9 cellular contexts compared by ENCODE assay signal in genomic region chr5:90590-91547, GRCh38. TPM values are rescaled to one million over a fixed set of nuclear protein-coding genes. Genes with fewer than 3 reads are reported as not detected.
DNase-seq lines count a peak whose midpoint lies in the region; ATAC-seq, FAIRE-seq and TF ChIP-seq lines count a peak whose summit lies in the region.
"Had no signal": no experiment of that assay in that cellular context is flagged by ENCODE, and none has a peak within 500 bp of the region (broad histone marks: within the 10 kb centered on the region; RNA-seq: fewer than 3 reads in every experiment).

No MANE protein-coding gene starts in this region.

- no peak overlapping the region for H3K9ac ChIP-seq in SK-N-SH
- no peak overlapping the region for H3K9ac ChIP-seq in kidney (ENCODE audit: low read length in 2 of 2)

- POLR2A ChIA-PET in A673 (lab: Charles Lee; ENCODE audit: low non-redundant PET) (no interaction called here), SK-N-SH (lab: Yijun Ruan, JAX) (no interaction called here), HEK293T (lab: Yijun Ruan, JAX) (interaction anchor here (1.0 to 2.6 kb wide), 4 partner anchors 10 to 37 kb away, joined by 3 to 12 read pairs (median 4); no protein-coding TSS in a partner anchor)

- no peak for TF ChIP-seq RAD21 in SK-N-SH (IDR thresholded peaks at IDR 0.05; ENCODE audit: low read length)

- no TSS peak for BruUV-seq in A673 (replicated peaks; lab: Mats Ljungman, UMichigan)

- no peaks in the 10 kb centered on the region for H3F3A ChIP-seq in SK-N-SH (replicated peaks; ENCODE audit: insufficient read depth)

- H3K4me2 ChIP-seq in SK-N-SH = no peak overlapping the region

- H3K27me3 ChIP-seq in A673 (replicated peaks; ENCODE audit: insufficient read depth, low read depth, low read length, poor library complexity) = peaks cover 79% of the 10 kb centered on the region
- H3K27me3 ChIP-seq in SK-N-SH (ENCODE audit: insufficient read depth) = peaks cover 36% of the 10 kb centered on the region; the same call in 1 of the 2 replicates

- TF ChIP-seq CTCF in A673 (conservative IDR thresholded peaks at IDR 0.05; ENCODE audit: low read depth, low read length) (no peak), SK-N-SH (IDR thresholded peaks at IDR 0.05) (no peak), kidney (IDR thresholded peaks at IDR 0.05; ENCODE audit: borderline replicate concordance, extremely low read depth, insufficient read depth) (no peak)

- no peaks in the 10 kb centered on the region for H3K9me2 ChIP-seq in SK-N-SH

- no peaks in the 10 kb centered on the region for H3K79me2 ChIP-seq in SK-N-SH (ENCODE audit: insufficient read depth)

- no peaks in the 10 kb centered on the region for H3K9me3 ChIP-seq in A673 (ENCODE audit: low read depth, low read length, poor library complexity, severe bottlenecking)
- H3K9me3 ChIP-seq in SK-N-SH = no peaks in the 10 kb centered on the region
- no peaks in the 10 kb centered on the region for H3K9me3 ChIP-seq in kidney (ENCODE audit: control insufficient read depth in 1 of 2, low read length in 2 of 2)

- no peak for TF ChIP-seq EP300 in SK-N-SH (IDR thresholded peaks at IDR 0.05; ENCODE audit: borderline replicate concordance in 1 of 2, low read depth in 1 of 2, low read length in 1 of 2)

- no peak overlapping the region for H3K4me3 ChIP-seq in A673 (ENCODE audit: low read depth, low read length, poor library complexity, severe bottlenecking)
- H3K4me3 ChIP-seq in SK-N-SH (ENCODE audit: low read depth in 2 of 2, low read length in 1 of 2) = no peak overlapping the region
- no peak overlapping the region for H3K4me3 ChIP-seq in kidney (ENCODE audit: low read length in 2 of 2)

- FAIRE-seq in kidney (lab: Jason Lieb, UNC) = no peak

- DNase-seq in A673 (ENCODE audit: low spot score) (peak; percentile 12), HT-29 (ENCODE audit: low spot score) (peak; percentile 9), SK-N-SH (no peak), kidney (peak; percentile 41), OCI-M2 (lab: John Stamatoyannopoulos, UW; ENCODE audit: unreplicated experiment) (no peak), HEK293T (ENCODE audit: extremely low spot score) (no peak)
- no peak for DNase-seq in stimulated activated CD4-positive, alpha-beta T cell treated with anti-CD3 and anti-CD28 coated beads, Interleukin-15, amount 100 ng/mL, for 24 hours
- DNase-seq: activated effector memory CD4-positive, alpha-beta T cell treated with Interleukin-2 at 50 U/mL for 16 hours had no signal

- no peak overlapping the region for H3K27ac ChIP-seq in A673 (ENCODE audit: low read depth, low read length, poor library complexity, severe bottlenecking)
- no peak overlapping the region; a peak in 1 of 4 replicates for H3K27ac ChIP-seq in SK-N-SH (ENCODE audit: low read depth in 2 of 2, low read length in 1 of 2)
- no peak overlapping the region for H3K27ac ChIP-seq in kidney (ENCODE audit: low read depth in 2 of 2, low read length in 2 of 2)

- no peak overlapping the region for H2AFZ ChIP-seq in SK-N-SH (ENCODE audit: low read depth)

- CTCF ChIA-PET in A673 (lab: Charles Lee) (interaction anchor here (0.5 kb wide), 1 partner anchor 384 kb away, joined by 3 read pairs; no protein-coding TSS in a partner anchor), SK-N-SH (lab: Yijun Ruan, JAX) (interaction anchor here (1.1 to 1.5 kb wide), 2 partner anchors 8 to 49 kb away, joined by 3 read pairs; no protein-coding TSS in a partner anchor), HEK293T (lab: Yijun Ruan, JAX) (interaction anchor here (0.6 to 1.2 kb wide), 3 partner anchors 21 to 1054 kb away, joined by 3 to 4 read pairs (median 3); no protein-coding TSS in a partner anchor)

- no peaks in the 10 kb centered on the region for H4K20me1 ChIP-seq in SK-N-SH (ENCODE audit: insufficient read depth)

- ATAC-seq in GM19395 (IDR thresholded peaks at IDR 0.05; ENCODE audit: unreplicated experiment) = no peak

- H3K4me1 ChIP-seq in A673 (ENCODE audit: insufficient read depth, low read length, poor library complexity, severe bottlenecking) (no peaks in the 10 kb centered on the region), SK-N-SH (ENCODE audit: control insufficient read depth in 1 of 2, insufficient read depth in 2 of 2, low read depth in 1 of 2, low read length in 1 of 2) (peaks cover 0 to 11% of the 10 kb centered on the region in 2 experiments; a peak in 1 of 4 replicates), kidney (ENCODE audit: control insufficient read depth in 1 of 2, insufficient read depth in 1 of 2, low read depth in 1 of 2, low read length in 2 of 2) (no peaks in the 10 kb centered on the region)

- intact Hi-C loops in A673 (cut with micrococcal nuclease; ENCODE audit: unreplicated experiment) = no loop called here
- intact Hi-C loops in kidney (cut with DNase I) = no loop called here

- H3K36me3 ChIP-seq in A673 (ENCODE audit: insufficient read depth, low read length, poor library complexity, severe bottlenecking) (no peaks in the 10 kb centered on the region), SK-N-SH (replicated peaks in 1 of 2; ENCODE audit: control insufficient read depth in 1 of 2, insufficient read depth in 2 of 2, low read length in 1 of 2) (no peaks in the 10 kb centered on the region), kidney (ENCODE audit: control insufficient read depth in 1 of 2, insufficient read depth in 2 of 2, low read length in 2 of 2) (no peaks in the 10 kb centered on the region)

- WGBS in SK-N-SH (ENCODE audit: low lambda C conversion rate) = 83% methylated on average over 9 of the region's 18 CpGs

TF ChIP-seq in SK-N-SH, 30 proteins besides CTCF, POLR2A, EP300 and RAD21 (continues in another document):
- 0 out of 2 replicates have a peak, but pooled peaks have one; percentile 5 for TF ChIP-seq MXI1 (IDR thresholded peaks at IDR 0.05; ENCODE audit: low read depth, low read length)
- no peak for TF ChIP-seq USF2 (IDR thresholded peaks at IDR 0.05; ENCODE audit: borderline replicate concordance, low read depth, low read length)

TF ChIP-seq in HEK293T, 16 proteins besides CTCF, POLR2A, EP300 and RAD21:
- TF ChIP-seq HDGF (IDR thresholded peaks at IDR 0.05; ENCODE audit: borderline replicate concordance) (no peak), BHLHE40 (IDR thresholded peaks at IDR 0.05; ENCODE audit: borderline replicate concordance) (no peak), FOXM1 (IDR thresholded peaks at IDR 0.05; ENCODE audit: borderline replicate concordance) (no peak), ARNT (IDR thresholded peaks at IDR 0.05) (no peak), CTBP1 (IDR thresholded peaks at IDR 0.05; ENCODE audit: borderline replicate concordance) (no peak), LEF1 (IDR thresholded peaks at IDR 0.05; ENCODE audit: borderline replicate concordance) (no peak), SP1 (IDR thresholded peaks at IDR 0.05) (no peak), FOXK2 (IDR thresholded peaks at IDR 0.05) (no peak), SUZ12 (IDR thresholded peaks at IDR 0.05) (no peak), L3MBTL2 (conservative IDR thresholded peaks at IDR 0.05) (no peak), ZNF384 (IDR thresholded peaks at IDR 0.05) (no peak), PKNOX1 (IDR thresholded peaks at IDR 0.05) (no peak), TARDBP (IDR thresholded peaks at IDR 0.05) (no peak), ELF4 (IDR thresholded peaks at IDR 0.05) (no peak), NFRKB (IDR thresholded peaks at IDR 0.05) (no peak), FOXA1 (IDR thresholded peaks at IDR 0.05) (no peak)

RNA-seq across cellular contexts. Expression of gene PLEKHG4B, which starts 1.1 kb away (rescaled TPM):
- total RNA-seq in A673 (2021) = 0.28 and 0.33 TPM in 2 replicates
- total RNA-seq in HT-29 (2014; rRNA removed; shearing (Covaris generic)) = not detected in 2 replicates
- polyA plus RNA-seq in SK-N-SH (2012; rRNA removed) = 0.18 and 0.21 TPM in 2 replicates
- polyA plus RNA-seq in SK-N-SH (2012; cell fraction: cytosol; rRNA removed) = 0.12 and 0.18 TPM in 2 replicates
- polyA plus RNA-seq in SK-N-SH (2012; cell fraction: nucleus; rRNA removed) = 0.25 and 0.86 TPM in 2 replicates
- total RNA-seq in kidney = 0.13 TPM
- polyA plus RNA-seq in kidney (ENCODE audit: insufficient read depth, low read depth, low replicate concordance) = 0.37 TPM

Comparison
In these comparisons a context has a peak if more than half of its experiments do, and no peak if none do; other contexts are left out.
1. DNase-seq: peak in A673 (single experiment), HT-29 (single experiment) and kidney (single experiment); none in SK-N-SH (single experiment), stimulated activated CD4-positive, alpha-beta T cell treated with anti-CD3 and anti-CD28 coated beads, Interleukin-15, amount 100 ng/mL, for 24 hours (single experiment), OCI-M2 (single experiment) and HEK293T (single experiment).